Comparison of ENCODE assay signal across 14 cellular contexts in genomic region chr14:102695172-102695569, GRCh38.
"Had no signal": no experiment of that assay in that cellular context is flagged by ENCODE, and none has a peak within 500 bp of the region (broad histone marks: within the 10 kb centered on the region; RNA-seq: fewer than 3 reads in every experiment).

No MANE protein-coding gene starts in this region.

- DNase-seq: cortex of kidney had no signal

- H3K36me3 Mint-ChIP-seq: memory B cell; naive thymus-derived CD8-positive, alpha-beta T cell; stimulated activated effector memory CD8-positive, alpha-beta T cell treated with anti-CD3 and anti-CD28 coated beads, Interleukin-12 subunit alpha, Interleukin-12 subunit beta, amount 100 ng/mL, for 72 hours had no signal

- H3K4me3 Mint-ChIP-seq: activated CD8-positive, alpha-beta T cell treated with anti-CD3 and anti-CD28 coated beads for 36 hours; activated naive CD4-positive, alpha-beta T cell treated with anti-CD3 and anti-CD28 coated beads for 36 hours; activated naive CD8-positive, alpha-beta T cell treated with anti-CD3 and anti-CD28 coated beads, Interleukin-2, amount 50 U/mL, for 24 hours; memory B cell; naive thymus-derived CD8-positive, alpha-beta T cell; stimulated activated effector memory CD8-positive, alpha-beta T cell treated with anti-CD3 and anti-CD28 coated beads, Interleukin-12 subunit alpha, Interleukin-12 subunit beta, amount 100 ng/mL, for 72 hours had no signal

- H3K27me3 Mint-ChIP-seq: activated CD8-positive, alpha-beta T cell treated with anti-CD3 and anti-CD28 coated beads for 36 hours; activated naive CD8-positive, alpha-beta T cell treated with anti-CD3 and anti-CD28 coated beads, Interleukin-2, amount 50 U/mL, for 24 hours; memory B cell; naive thymus-derived CD8-positive, alpha-beta T cell had no signal

- H3K9me3 Mint-ChIP-seq: activated CD8-positive, alpha-beta T cell treated with anti-CD3 and anti-CD28 coated beads for 36 hours; activated naive CD4-positive, alpha-beta T cell treated with anti-CD3 and anti-CD28 coated beads for 36 hours; activated naive CD8-positive, alpha-beta T cell treated with anti-CD3 and anti-CD28 coated beads, Interleukin-2, amount 50 U/mL, for 24 hours; memory B cell; naive thymus-derived CD8-positive, alpha-beta T cell; stimulated activated effector memory CD8-positive, alpha-beta T cell treated with anti-CD3 and anti-CD28 coated beads, Interleukin-12 subunit alpha, Interleukin-12 subunit beta, amount 100 ng/mL, for 72 hours had no signal

- H3K27ac ChIP-seq: ascending aorta, breast epithelium, esophagus muscularis mucosa, pancreas, stomach, upper lobe of left lung had no signal

- H3K4me3 ChIP-seq: ascending aorta, breast epithelium, esophagus muscularis mucosa, pancreas, smooth muscle cell, stomach, upper lobe of left lung had no signal

- H3K4me2 ChIP-seq: smooth muscle cell had no signal

- H3K27me3 ChIP-seq: ascending aorta, breast epithelium, esophagus muscularis mucosa, pancreas, stomach, upper lobe of left lung had no signal

- H3K36me3 ChIP-seq: ascending aorta, breast epithelium, esophagus muscularis mucosa, pancreas, stomach, upper lobe of left lung had no signal

- H3K4me1 ChIP-seq: ascending aorta, breast epithelium had no signal

- H3K27ac Mint-ChIP-seq: activated CD8-positive, alpha-beta T cell treated with anti-CD3 and anti-CD28 coated beads for 36 hours; activated naive CD4-positive, alpha-beta T cell treated with anti-CD3 and anti-CD28 coated beads for 36 hours; activated naive CD8-positive, alpha-beta T cell treated with anti-CD3 and anti-CD28 coated beads, Interleukin-2, amount 50 U/mL, for 24 hours; memory B cell; stimulated activated effector memory CD8-positive, alpha-beta T cell treated with anti-CD3 and anti-CD28 coated beads, Interleukin-12 subunit alpha, Interleukin-12 subunit beta, amount 100 ng/mL, for 72 hours had no signal

- H3K9me3 ChIP-seq: ascending aorta, breast epithelium, esophagus muscularis mucosa, pancreas, stomach, upper lobe of left lung had no signal
